Comparison of ENCODE assay signal across 8 cellular contexts in genomic region chr5:173689713-173690360, GRCh38.
DNase-seq lines count a peak whose midpoint lies in the region; ATAC-seq, FAIRE-seq and TF ChIP-seq lines count a peak whose summit lies in the region.

No MANE protein-coding gene starts in this region.

- peak overlapping the region; percentile 59 to 61 for H3K4me3 ChIP-seq in kidney (ENCODE audit: low read length in 2 of 2)
- H3K4me3 ChIP-seq in upper lobe of left lung = peak overlapping the region in 3 of 4 donors; percentile 13 to 27 (median 25)

- H3K36me3 ChIP-seq in kidney (ENCODE audit: control insufficient read depth in 1 of 2, insufficient read depth in 2 of 2, low read length in 2 of 2) (no peaks in the 10 kb centered on the region), upper lobe of left lung (no peaks in the 10 kb centered on the region)

- peaks cover 5% of the 10 kb centered on the region for H3K4me1 Mint-ChIP-seq in activated CD4-positive, alpha-beta T cell treated with anti-CD3 and anti-CD28 coated beads, Interleukin-2, amount 10 ng/mL, durations not matched to agents 7 days and 5 days

- POLR2A ChIA-PET in activated CD4-positive, alpha-beta T cell treated with anti-CD3 and anti-CD28 coated beads, Interleukin-2, amount 10 ng/mL, durations not matched to agents 7 days and 5 days (lab: Charles Lee) = no interaction called here

- no peak for TF ChIP-seq POLR2A in upper lobe of left lung (IDR thresholded peaks at IDR 0.05)

- no peaks in the 10 kb centered on the region for H3K27me3 ChIP-seq in upper lobe of left lung

- H3K9me3 ChIP-seq in kidney (ENCODE audit: control insufficient read depth in 1 of 2, low read length in 2 of 2) = peaks cover 0 to 2% of the 10 kb centered on the region in 2 donors
- H3K9me3 ChIP-seq in upper lobe of left lung = no peaks in the 10 kb centered on the region

- TF ChIP-seq EP300 in upper lobe of left lung (IDR thresholded peaks at IDR 0.05) = no peak

- TF ChIP-seq CTCF in kidney (IDR thresholded peaks at IDR 0.05; ENCODE audit: borderline replicate concordance, extremely low read depth, insufficient read depth) (no peak), upper lobe of left lung (IDR thresholded peaks at IDR 0.05) (peak in 4 of 6 experiments; percentile 18 to 54 (median 28))

- CTCF ChIA-PET in activated CD4-positive, alpha-beta T cell treated with anti-CD3 and anti-CD28 coated beads, Interleukin-2, amount 10 ng/mL, durations not matched to agents 7 days and 5 days (lab: Charles Lee) = interaction anchor here (0.5 to 1.4 kb wide), 3 partner anchors 8 to 32 kb away, joined by 3 to 4 read pairs (median 3); no protein-coding TSS in a partner anchor

- no peak overlapping the region for H3K4me3 Mint-ChIP-seq in activated CD4-positive, alpha-beta T cell treated with anti-CD3 and anti-CD28 coated beads, Interleukin-2, amount 10 ng/mL, durations not matched to agents 7 days and 5 days

- H3K4me1 ChIP-seq in kidney (ENCODE audit: control insufficient read depth in 1 of 2, insufficient read depth in 1 of 2, low read depth in 1 of 2, low read length in 2 of 2) (peaks cover 6 to 12% of the 10 kb centered on the region in 2 donors), upper lobe of left lung (peaks cover 10 to 22% (median 13%) of the 10 kb centered on the region in 4 donors)

- 33 to 34% methylated on average over 13 of the region's 13 CpGs for WGBS in upper lobe of left lung, 2 donors

- FAIRE-seq in kidney (lab: Jason Lieb, UNC) = no peak

- H3K9ac ChIP-seq in kidney (ENCODE audit: low read length in 2 of 2) = peak overlapping the region; percentile 23 to 69

- H3K27ac ChIP-seq in kidney (ENCODE audit: low read depth in 2 of 2, low read length in 2 of 2) = peak overlapping the region; percentile 76 to 85
- peak overlapping the region; percentile 65 to 83 (median 80) for H3K27ac ChIP-seq in upper lobe of left lung

- ATAC-seq in upper lobe of left lung (ENCODE audit: low FRiP score in 2 of 2) = peak; percentile 10 to 47
- no peak for ATAC-seq in HG03045 (IDR thresholded peaks at IDR 0.05; ENCODE audit: unreplicated experiment)
- ATAC-seq in HG02763 (IDR thresholded peaks at IDR 0.05; ENCODE audit: unreplicated experiment) = no peak

- H3K27me3 Mint-ChIP-seq in activated CD4-positive, alpha-beta T cell treated with anti-CD3 and anti-CD28 coated beads, Interleukin-2, amount 10 ng/mL, durations not matched to agents 7 days and 5 days = no peaks in the 10 kb centered on the region

- no peaks in the 10 kb centered on the region for H3K9me3 Mint-ChIP-seq in activated CD4-positive, alpha-beta T cell treated with anti-CD3 and anti-CD28 coated beads, Interleukin-2, amount 10 ng/mL, durations not matched to agents 7 days and 5 days

- no peak for DNase-seq in activated CD4-positive, alpha-beta T cell treated with anti-CD3 and anti-CD28 coated beads, Interleukin-2, amount 10 ng/mL, durations not matched to agents 7 days and 5 days
- no peak for DNase-seq in activated CD4-positive, alpha-beta T cell treated with anti-CD3 and anti-CD28 coated beads, Interleukin-2, amount 50 U/mL, for 4 hours
- DNase-seq in NCI-H526 treated with DMSO at 0.1 percent for 48 hours (lab: John Stamatoyannopoulos, UW) (peak; percentile 24), kidney (no peak), upper lobe of left lung (no peak), NCI-H2029 treated with DMSO at 0.1 percent for 48 hours (lab: John Stamatoyannopoulos, UW) (no peak)

- H3K36me3 Mint-ChIP-seq in activated CD4-positive, alpha-beta T cell treated with anti-CD3 and anti-CD28 coated beads, Interleukin-2, amount 10 ng/mL, durations not matched to agents 7 days and 5 days (ENCODE audit: low read depth) = no peaks in the 10 kb centered on the region

- intact Hi-C loops in kidney (cut with DNase I) = no loop called here

- H3K27ac Mint-ChIP-seq in activated CD4-positive, alpha-beta T cell treated with anti-CD3 and anti-CD28 coated beads, Interleukin-2, amount 10 ng/mL, durations not matched to agents 7 days and 5 days = peak overlapping the region; percentile 70

Comparison
In these comparisons a context has a peak if more than half of its experiments do, and no peak if none do; other contexts are left out.
1. ATAC-seq: peak in upper lobe of left lung (2 of 2); none in HG03045 (single experiment) and HG02763 (single experiment).